2 cellular contexts compared by ENCODE assay signal in the genomic region with DNA sequence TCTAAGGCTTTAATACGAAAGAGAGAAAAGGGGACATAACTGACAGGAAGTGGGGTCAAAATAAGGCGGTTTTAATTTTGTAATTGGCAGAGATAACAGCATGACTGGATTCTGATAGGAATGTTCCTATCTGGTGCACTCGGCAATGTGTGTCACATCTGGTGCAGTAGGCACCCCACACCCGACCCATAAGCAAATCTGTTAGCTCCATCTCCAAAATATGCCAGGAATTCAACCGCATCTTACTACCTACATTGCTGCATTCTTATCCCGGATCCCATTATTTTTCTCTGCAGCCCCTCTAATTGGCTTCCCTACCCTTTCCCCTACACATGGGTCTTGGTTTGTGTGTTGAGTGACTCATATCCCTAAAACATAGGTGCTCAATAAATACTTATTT.
TF ChIP-seq lines count a peak whose summit lies in the region.

No MANE protein-coding gene starts in this region.

TF ChIP-seq in IMR-90, 13 proteins besides CTCF, POLR2A, EP300 and RAD21:
- no peak for TF ChIP-seq MAZ (IDR thresholded peaks at IDR 0.05; ENCODE audit: borderline replicate concordance, low read depth, low read length)
- TF ChIP-seq, protein P1, sequence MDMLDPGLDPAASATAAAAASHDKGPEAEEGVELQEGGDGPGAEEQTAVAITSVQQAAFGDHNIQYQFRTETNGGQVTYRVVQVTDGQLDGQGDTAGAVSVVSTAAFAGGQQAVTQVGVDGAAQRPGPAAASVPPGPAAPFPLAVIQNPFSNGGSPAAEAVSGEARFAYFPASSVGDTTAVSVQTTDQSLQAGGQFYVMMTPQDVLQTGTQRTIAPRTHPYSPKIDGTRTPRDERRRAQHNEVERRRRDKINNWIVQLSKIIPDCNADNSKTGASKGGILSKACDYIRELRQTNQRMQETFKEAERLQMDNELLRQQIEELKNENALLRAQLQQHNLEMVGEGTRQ (IDR thresholded peaks at IDR 0.05; ENCODE audit: low read depth, low read length) = no peak
- no peak for TF ChIP-seq NFE2L2 (IDR thresholded peaks at IDR 0.05; ENCODE audit: low read depth, low read length)
- no peak for TF ChIP-seq SMC3 (IDR thresholded peaks at IDR 0.05; ENCODE audit: low read depth, low read length)

TF ChIP-seq in H1, 55 proteins besides CTCF, POLR2A, EP300 and RAD21:
- TF ChIP-seq JUN (IDR thresholded peaks at IDR 0.05; ENCODE audit: low read depth, low read length) (no peak), TEAD4 (IDR thresholded peaks at IDR 0.05; ENCODE audit: low read depth, low read length) (peak; percentile 76)
